In the genomic region with DNA sequence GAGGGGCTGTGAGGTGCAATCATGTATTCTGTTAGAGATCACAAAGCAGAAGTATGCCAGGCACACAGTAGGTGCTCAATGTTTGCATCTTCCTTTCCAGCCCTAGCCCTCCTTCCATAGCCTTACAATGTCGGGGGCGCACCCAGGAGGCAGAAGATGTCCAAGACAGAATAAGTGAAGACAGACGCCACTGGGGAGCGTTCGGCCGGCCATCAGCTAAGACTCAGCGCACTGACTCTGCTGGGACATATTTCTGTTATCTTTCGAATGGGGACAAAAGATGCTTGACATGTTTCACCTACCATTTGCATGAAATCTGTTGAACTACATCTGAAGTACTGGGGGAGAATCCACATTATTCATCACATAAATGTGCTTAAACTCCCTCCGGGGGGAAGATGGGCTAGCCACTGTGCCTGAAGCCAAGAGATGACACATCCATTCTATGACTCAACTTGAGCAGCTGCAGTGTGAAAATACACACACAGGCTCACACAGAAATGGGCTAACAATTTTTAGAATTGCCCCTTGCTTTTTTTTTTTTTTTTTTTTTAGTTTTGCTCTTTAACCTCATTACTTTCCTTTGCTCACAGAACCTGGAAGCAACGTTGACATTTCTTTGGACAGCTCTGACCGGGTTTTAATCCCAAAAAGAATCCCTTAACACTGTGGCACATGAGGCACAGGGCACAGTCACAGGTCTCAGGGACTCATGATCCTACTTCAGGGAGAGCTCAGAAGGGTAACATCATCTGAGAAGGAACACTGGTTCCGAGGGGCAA, we compare ENCODE assay signal across 1 cellular context.
TF ChIP-seq lines count a peak whose summit lies in the region.

No MANE protein-coding gene starts in this region.

TF ChIP-seq in H1, 55 proteins besides CTCF, POLR2A, EP300 and RAD21 (continued from another document):
- TF ChIP-seq NANOG (IDR thresholded peaks at IDR 0.05; ENCODE audit: insufficient read depth, low read depth, low read length, poor library complexity, severe bottlenecking) (no peak), CHD2 (IDR thresholded peaks at IDR 0.05; ENCODE audit: low read length) (no peak), BRCA1 (IDR thresholded peaks at IDR 0.05; ENCODE audit: low read depth, low read length) (no peak), SP4 (IDR thresholded peaks at IDR 0.05; ENCODE audit: low read length) (no peak), POU5F1 (IDR thresholded peaks at IDR 0.05; ENCODE audit: low read depth, low read length) (no peak), KDM4A (IDR thresholded peaks at IDR 0.05; ENCODE audit: low read depth, low read length, severe bottlenecking) (no peak), RXRA (IDR thresholded peaks at IDR 0.05; ENCODE audit: insufficient read depth, low read depth, low read length) (no peak), TBP (IDR thresholded peaks at IDR 0.05; ENCODE audit: low read depth, low read length) (no peak), SIRT6 (IDR thresholded peaks at IDR 0.05; ENCODE audit: low read length) (no peak), SRF (IDR thresholded peaks at IDR 0.05; ENCODE audit: low read depth, low read length) (no peak), KDM5A (IDR thresholded peaks at IDR 0.05; ENCODE audit: low read length) (no peak), TAF1 (IDR thresholded peaks at IDR 0.05; ENCODE audit: low read depth, low read length) (no peak), EGR1 (IDR thresholded peaks at IDR 0.05; ENCODE audit: borderline replicate concordance, low read depth, low read length) (no peak), MAFK (IDR thresholded peaks at IDR 0.05; ENCODE audit: low read depth, low read length) (no peak)
- TF ChIP-seq, protein P1, sequence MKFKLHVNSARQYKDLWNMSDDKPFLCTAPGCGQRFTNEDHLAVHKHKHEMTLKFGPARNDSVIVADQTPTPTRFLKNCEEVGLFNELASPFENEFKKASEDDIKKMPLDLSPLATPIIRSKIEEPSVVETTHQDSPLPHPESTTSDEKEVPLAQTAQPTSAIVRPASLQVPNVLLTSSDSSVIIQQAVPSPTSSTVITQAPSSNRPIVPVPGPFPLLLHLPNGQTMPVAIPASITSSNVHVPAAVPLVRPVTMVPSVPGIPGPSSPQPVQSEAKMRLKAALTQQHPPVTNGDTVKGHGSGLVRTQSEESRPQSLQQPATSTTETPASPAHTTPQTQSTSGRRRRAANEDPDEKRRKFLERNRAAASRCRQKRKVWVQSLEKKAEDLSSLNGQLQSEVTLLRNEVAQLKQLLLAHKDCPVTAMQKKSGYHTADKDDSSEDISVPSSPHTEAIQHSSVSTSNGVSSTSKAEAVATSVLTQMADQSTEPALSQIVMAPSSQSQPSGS (IDR thresholded peaks at IDR 0.05; ENCODE audit: low read length): no peak
